In the genomic region with DNA sequence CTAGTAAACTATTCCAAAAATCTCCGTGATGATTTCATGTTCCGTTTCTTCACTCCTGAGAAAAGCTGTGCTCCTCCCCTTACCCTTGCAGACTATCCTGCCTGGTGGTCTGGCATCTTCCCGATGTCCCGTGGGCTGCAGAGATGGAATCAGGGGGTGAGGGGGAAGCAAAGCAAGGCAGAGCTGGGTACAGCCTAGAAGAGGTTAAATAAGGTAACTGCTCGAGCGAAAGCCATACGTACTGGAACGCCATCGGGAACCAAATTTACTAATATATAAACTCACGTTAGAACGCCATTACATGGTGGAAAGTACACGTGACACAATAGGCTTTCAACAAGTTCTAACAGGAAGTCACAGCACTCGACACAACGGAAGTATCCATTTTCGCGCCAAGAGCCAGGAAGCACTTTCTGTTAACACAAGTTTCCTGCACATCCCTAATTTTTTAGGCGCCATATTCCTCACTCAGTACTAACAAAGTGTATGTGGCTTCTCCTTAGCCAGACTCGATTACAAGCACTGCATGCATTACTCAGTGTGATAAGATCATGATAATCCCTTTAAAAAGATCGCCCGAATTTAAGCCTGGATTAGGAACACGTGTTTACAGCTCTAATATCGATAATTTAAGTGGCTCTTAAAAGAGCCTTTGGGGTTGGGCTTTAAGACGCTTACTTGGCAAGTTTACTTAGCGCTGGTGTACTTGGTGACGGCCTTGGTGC, we compare ENCODE assay signal across 8 cellular contexts.
DNase-seq lines count a peak whose midpoint lies in the region; ATAC-seq and TF ChIP-seq lines count a peak whose summit lies in the region.

No MANE protein-coding gene starts in this region.

- no peaks in the 10 kb centered on the region for H3K4me1 ChIP-seq in breast epithelium
- peaks cover 31 to 57% (median 49%) of the 10 kb centered on the region in 6 donors for H3K4me1 ChIP-seq in spleen

- no TSS peak for BruUV-seq in Calu3 (replicated peaks; lab: Mats Ljungman, UMichigan)

- TF ChIP-seq POLR2A in breast epithelium (IDR thresholded peaks at IDR 0.05), result no peak
- peak in 2 of 3 donors; percentile 72 to 75 for TF ChIP-seq POLR2A in spleen (IDR thresholded peaks at IDR 0.05)

- H3K36me3 ChIP-seq in breast epithelium (no peaks in the 10 kb centered on the region), spleen (peaks cover 0 to 15% (median 4%) of the 10 kb centered on the region in 6 donors)

- 0 to 1% (median 0%) methylated on average over 24 to 25 of the region's 25 CpGs for WGBS in spleen, 5 donors

- ATAC-seq in GM18517 (IDR thresholded peaks at IDR 0.05; ENCODE audit: unreplicated experiment), result no peak

- CTCF ChIA-PET in Calu3 (lab: Charles Lee), result interaction anchor here (0.5 to 3.1 kb wide), 6 partner anchors 13 to 903 kb away, joined by 3 to 16 read pairs (median 6); a partner anchor contains a TSS

- H3K36me3 Mint-ChIP-seq in Calu3 (ENCODE audit: insufficient read depth, unreplicated experiment), result peaks cover 10% of the 10 kb centered on the region

- H3K9me3 ChIP-seq in breast epithelium, result no peaks in the 10 kb centered on the region
- H3K9me3 ChIP-seq in spleen, result no peaks in the 10 kb centered on the region

- no peak for TF ChIP-seq CTCF in Calu3 (IDR thresholded peaks at IDR 0.05; ENCODE audit: unreplicated experiment)
- TF ChIP-seq CTCF in breast epithelium (IDR thresholded peaks at IDR 0.05), result no peak
- TF ChIP-seq CTCF in spleen (IDR thresholded peaks at IDR 0.05 in 8 of 11, conservative IDR thresholded peaks at IDR 0.05 in 3 of 11), result no peak

- no peaks in the 10 kb centered on the region for H3K9me3 Mint-ChIP-seq in Calu3 (ENCODE audit: low read depth, unreplicated experiment)

- H3K4me3 Mint-ChIP-seq in Calu3 (ENCODE audit: low read depth, unreplicated experiment), result no peak overlapping the region

- no peaks in the 10 kb centered on the region for H3K27me3 ChIP-seq in breast epithelium
- no peaks in the 10 kb centered on the region for H3K27me3 ChIP-seq in spleen (replicated peaks in 1 of 7)

- intact Hi-C loops in Calu3 (cut with micrococcal nuclease; ENCODE audit: unreplicated experiment) (loop anchor here (1.0 to 5.0 kb wide), 3 partner anchors 14 to 746 kb away; a partner anchor contains a TSS), breast epithelium (cut with DNase I; ENCODE audit: low total_unique reads) (no loop called here), spleen (cut with DNase I; ENCODE audit: low total_unique reads) (no loop called here)

- H3K4me3 ChIP-seq in breast epithelium, result peak overlapping the region; percentile 50 to 87 (median 70)
- H3K4me3 ChIP-seq in spleen, result peak overlapping the region; percentile 26 to 74 (median 56)

- H3K27ac ChIP-seq in breast epithelium (peak overlapping the region; percentile 95 to 98), spleen (peak overlapping the region; percentile 82 to 99 (median 97))

- DNase-seq in Calu3 (peak; percentile 75), HCEC 1CT (peak; percentile 91), NCI-H2107 (lab: John Stamatoyannopoulos, UW) (peak; percentile 34), T1000 (lab: John Stamatoyannopoulos, UW) (peak; percentile 69), breast epithelium (ENCODE audit: low spot score in 2 of 2) (peak; percentile 73 to 86), inferior parietal cortex (ENCODE audit: extremely low spot score) (peak; percentile 79), spleen (peak; percentile 87)

- no peaks in the 10 kb centered on the region for H3K27me3 Mint-ChIP-seq in Calu3 (ENCODE audit: unreplicated experiment)

- no peaks in the 10 kb centered on the region for H3K4me1 Mint-ChIP-seq in Calu3 (ENCODE audit: low read depth, unreplicated experiment)

- H3K27ac Mint-ChIP-seq in Calu3 (ENCODE audit: unreplicated experiment), result no peak overlapping the region

Comparison
In these comparisons a context has a peak if more than half of its experiments do, and no peak if none do; other contexts are left out.
1. DNase-seq: peak in every context shown above with its lines; median percentile 91 in HCEC 1CT; 87 in spleen; 80 in breast epithelium; 79 in inferior parietal cortex; 75 in Calu3; 69 in T1000; 34 in NCI-H2107.